Comparison of ENCODE assay signal across 8 cellular contexts in the genomic region with DNA sequence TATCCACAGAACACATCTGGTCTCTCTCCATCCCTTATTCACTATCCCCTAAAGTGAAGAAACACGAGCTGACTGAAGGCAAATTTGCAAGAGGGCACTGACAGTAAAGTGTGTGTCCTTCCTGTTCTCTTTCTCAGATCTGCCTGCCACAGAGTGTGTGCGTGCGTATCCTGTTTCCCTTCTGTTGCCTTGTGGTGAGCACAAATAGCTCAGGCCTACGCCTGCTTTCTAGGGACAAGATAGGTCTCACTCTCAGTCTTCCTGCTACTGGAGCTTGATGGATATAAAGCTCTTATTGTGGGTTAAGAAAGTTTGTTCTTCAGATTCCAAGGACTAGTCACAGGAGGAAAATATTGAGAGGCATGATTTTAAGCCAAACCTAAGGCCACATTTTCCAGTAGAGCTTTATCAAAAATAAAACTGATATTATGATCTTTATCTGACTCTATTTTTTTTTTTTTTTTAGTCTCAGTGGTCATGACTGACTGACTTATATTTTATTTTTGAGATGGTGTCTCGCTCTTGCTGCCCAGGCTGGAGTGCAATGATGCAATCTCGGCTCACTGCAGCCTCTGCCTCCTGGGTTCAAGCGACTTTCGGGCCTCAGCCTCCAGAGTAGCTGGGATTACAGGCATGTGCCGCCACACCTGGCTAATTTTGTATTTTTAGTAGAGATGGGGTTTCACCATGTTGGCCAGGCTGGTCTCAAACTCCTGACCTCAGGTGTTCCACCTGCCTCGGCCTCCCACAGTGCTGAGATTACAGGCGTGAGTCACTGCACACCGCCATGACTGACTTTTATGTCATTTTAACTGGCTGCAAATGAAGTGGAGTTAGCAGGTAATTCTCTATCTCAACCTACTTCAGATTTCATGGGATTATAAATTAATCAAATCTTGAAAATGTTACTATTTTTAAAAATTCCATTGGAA.
DNase-seq lines count a peak whose midpoint lies in the region; ATAC-seq, FAIRE-seq and TF ChIP-seq lines count a peak whose summit lies in the region.

No MANE protein-coding gene starts in this region.

- no peak for FAIRE-seq in H54 (lab: Jason Lieb, UNC)

- peaks cover 0 to 4% (median 0%) of the 10 kb centered on the region in 9 donors for H3K36me3 ChIP-seq in heart left ventricle
- no peaks in the 10 kb centered on the region for H3K36me3 ChIP-seq in right atrium auricular region

- WGBS in heart left ventricle, 4 donors: 79 to 86% (median 81%) methylated on average over 12 of the region's 12 CpGs

- H3K27ac ChIP-seq in heart left ventricle (no peak overlapping the region), right atrium auricular region (no peak overlapping the region)

- peaks cover 0 to 9% (median 0%) of the 10 kb centered on the region in 12 donors for H3K4me1 ChIP-seq in heart left ventricle
- H3K4me1 ChIP-seq in right atrium auricular region: no peaks in the 10 kb centered on the region

- ATAC-seq in heart left ventricle (peak in 3 of 4 donors; percentile 24 to 48 (median 35)), HG02642 (IDR thresholded peaks at IDR 0.05; ENCODE audit: poor library complexity, unreplicated experiment) (peak; percentile 99)
- peak; percentile 99 for ATAC-seq in stimulated activated naive CD8-positive, alpha-beta T cell treated with anti-CD3 and anti-CD28 coated beads, Interleukin-15, amount 100 ng/mL, for 72 hours

- peak in 4 of 5 donors; percentile 23 to 35 (median 34) for DNase-seq in heart left ventricle
- no peak for DNase-seq in right atrium auricular region (ENCODE audit: low spot score)
- DNase-seq in NCI-H510A (lab: John Stamatoyannopoulos, UW): peak; percentile 21
- peak; percentile 55 for DNase-seq in activated T-helper 1 cell treated with anti-CD3 and anti-CD28 coated beads, Interleukin-12 subunit alpha, Interleukin-12 subunit beta, Interleukin-2, Interleukin-4 antibody, amounts not matched to agents 30 ng/mL and 10 ng/mL and 1 ng/mL, durations not matched to agents 14 hours and 24 hours and 36 hours (ENCODE audit: low spot score)
- DNase-seq in immature natural killer cell: peak; percentile 35 to 55 (median 51)
- DNase-seq in stimulated activated naive CD8-positive, alpha-beta T cell treated with anti-CD3 and anti-CD28 coated beads, Interleukin-15, amount 100 ng/mL, for 72 hours: peak; percentile 54 to 74
- DNase-seq in H54 (ENCODE audit: insufficient read length, low spot score): no peak

- intact Hi-C loops in heart left ventricle (cut with DNase I): no loop called here
- intact Hi-C loops in activated T-helper 1 cell treated with anti-CD3 and anti-CD28 coated beads, Interleukin-12 subunit alpha, Interleukin-12 subunit beta, Interleukin-2, Interleukin-4 antibody, amounts not matched to agents 30 ng/mL and 10 ng/mL and 1 ng/mL, durations not matched to agents 14 hours and 24 hours and 36 hours (cut with micrococcal nuclease): loop anchor here (5.0 to 10.0 kb wide), 2 partner anchors 404 to 896 kb away; no protein-coding TSS in a partner anchor

- no peaks in the 10 kb centered on the region for H3K27me3 Mint-ChIP-seq in activated T-helper 1 cell treated with anti-CD3 and anti-CD28 coated beads, Interleukin-12 subunit alpha, Interleukin-12 subunit beta, Interleukin-2, Interleukin-4 antibody, amounts not matched to agents 30 ng/mL and 10 ng/mL and 1 ng/mL, durations not matched to agents 14 hours and 24 hours and 36 hours (ENCODE audit: insufficient read depth)
- H3K27me3 Mint-ChIP-seq in immature natural killer cell (ENCODE audit: low read depth in 3 of 3): no peaks in the 10 kb centered on the region
- H3K27me3 Mint-ChIP-seq in stimulated activated naive CD8-positive, alpha-beta T cell treated with anti-CD3 and anti-CD28 coated beads, Interleukin-15, amount 100 ng/mL, for 72 hours: no peaks in the 10 kb centered on the region

- H3K27ac Mint-ChIP-seq in activated T-helper 1 cell treated with anti-CD3 and anti-CD28 coated beads, Interleukin-12 subunit alpha, Interleukin-12 subunit beta, Interleukin-2, Interleukin-4 antibody, amounts not matched to agents 30 ng/mL and 10 ng/mL and 1 ng/mL, durations not matched to agents 14 hours and 24 hours and 36 hours: peak overlapping the region; percentile 8
- H3K27ac Mint-ChIP-seq in immature natural killer cell: peak overlapping the region; percentile 60 to 80 (median 70)
- peak overlapping the region; percentile 83 to 88 for H3K27ac Mint-ChIP-seq in stimulated activated naive CD8-positive, alpha-beta T cell treated with anti-CD3 and anti-CD28 coated beads, Interleukin-15, amount 100 ng/mL, for 72 hours

- no peaks in the 10 kb centered on the region for H3K9me3 Mint-ChIP-seq in activated T-helper 1 cell treated with anti-CD3 and anti-CD28 coated beads, Interleukin-12 subunit alpha, Interleukin-12 subunit beta, Interleukin-2, Interleukin-4 antibody, amounts not matched to agents 30 ng/mL and 10 ng/mL and 1 ng/mL, durations not matched to agents 14 hours and 24 hours and 36 hours
- no peaks in the 10 kb centered on the region for H3K9me3 Mint-ChIP-seq in immature natural killer cell
- no peaks in the 10 kb centered on the region for H3K9me3 Mint-ChIP-seq in stimulated activated naive CD8-positive, alpha-beta T cell treated with anti-CD3 and anti-CD28 coated beads, Interleukin-15, amount 100 ng/mL, for 72 hours

- peaks cover 44% of the 10 kb centered on the region for H3K4me1 Mint-ChIP-seq in activated T-helper 1 cell treated with anti-CD3 and anti-CD28 coated beads, Interleukin-12 subunit alpha, Interleukin-12 subunit beta, Interleukin-2, Interleukin-4 antibody, amounts not matched to agents 30 ng/mL and 10 ng/mL and 1 ng/mL, durations not matched to agents 14 hours and 24 hours and 36 hours (ENCODE audit: low read depth)
- H3K4me1 Mint-ChIP-seq in immature natural killer cell: peaks cover 19 to 26% of the 10 kb centered on the region in 2 donors
- H3K4me1 Mint-ChIP-seq in stimulated activated naive CD8-positive, alpha-beta T cell treated with anti-CD3 and anti-CD28 coated beads, Interleukin-15, amount 100 ng/mL, for 72 hours: peaks cover 36% of the 10 kb centered on the region

- H3K36me3 Mint-ChIP-seq in activated T-helper 1 cell treated with anti-CD3 and anti-CD28 coated beads, Interleukin-12 subunit alpha, Interleukin-12 subunit beta, Interleukin-2, Interleukin-4 antibody, amounts not matched to agents 30 ng/mL and 10 ng/mL and 1 ng/mL, durations not matched to agents 14 hours and 24 hours and 36 hours (ENCODE audit: low read depth): peaks cover 7% of the 10 kb centered on the region
- H3K36me3 Mint-ChIP-seq in immature natural killer cell: peaks cover 0 to 4% (median 0%) of the 10 kb centered on the region in 3 donors

- TF ChIP-seq CTCF in heart left ventricle (IDR thresholded peaks at IDR 0.05) (no peak), right atrium auricular region (IDR thresholded peaks at IDR 0.05) (no peak)

- peak overlapping the region; percentile 46 for H3K4me3 Mint-ChIP-seq in activated T-helper 1 cell treated with anti-CD3 and anti-CD28 coated beads, Interleukin-12 subunit alpha, Interleukin-12 subunit beta, Interleukin-2, Interleukin-4 antibody, amounts not matched to agents 30 ng/mL and 10 ng/mL and 1 ng/mL, durations not matched to agents 14 hours and 24 hours and 36 hours
- peak overlapping the region; percentile 14 to 59 (median 44) for H3K4me3 Mint-ChIP-seq in immature natural killer cell
- H3K4me3 Mint-ChIP-seq in stimulated activated naive CD8-positive, alpha-beta T cell treated with anti-CD3 and anti-CD28 coated beads, Interleukin-15, amount 100 ng/mL, for 72 hours: peak overlapping the region; percentile 62 to 73

- TF ChIP-seq POLR2A in heart left ventricle (IDR thresholded peaks at IDR 0.05) (no peak), H54 (IDR thresholded peaks at IDR 0.05; ENCODE audit: low read depth, low read length) (no peak)

- H3K27me3 ChIP-seq in heart left ventricle: no peaks in the 10 kb centered on the region
- no peaks in the 10 kb centered on the region for H3K27me3 ChIP-seq in right atrium auricular region

- H3K4me3 ChIP-seq in heart left ventricle (no peak overlapping the region), right atrium auricular region (no peak overlapping the region)

- H3K9me3 ChIP-seq in heart left ventricle (no peaks in the 10 kb centered on the region), right atrium auricular region (no peaks in the 10 kb centered on the region)

Comparison
In these comparisons a context has a peak if more than half of its experiments do, and no peak if none do; other contexts are left out.
1. DNase-seq: peak in heart left ventricle (4 of 5), NCI-H510A (single experiment), activated T-helper 1 cell treated with anti-CD3 and anti-CD28 coated beads, Interleukin-12 subunit alpha, Interleukin-12 subunit beta, Interleukin-2, Interleukin-4 antibody, amounts not matched to agents 30 ng/mL and 10 ng/mL and 1 ng/mL, durations not matched to agents 14 hours and 24 hours and 36 hours (single experiment), immature natural killer cell (3 of 3) and stimulated activated naive CD8-positive, alpha-beta T cell treated with anti-CD3 and anti-CD28 coated beads, Interleukin-15, amount 100 ng/mL, for 72 hours (2 of 2); none in right atrium auricular region (single experiment) and H54 (single experiment).
2. ATAC-seq: peak in every context shown above with its lines; median percentile 99 in HG02642; 99 in stimulated activated naive CD8-positive, alpha-beta T cell treated with anti-CD3 and anti-CD28 coated beads, Interleukin-15, amount 100 ng/mL, for 72 hours; 35 in heart left ventricle.
3. H3K27ac Mint-ChIP-seq: peak in every context shown above with its lines; median percentile 86 in stimulated activated naive CD8-positive, alpha-beta T cell treated with anti-CD3 and anti-CD28 coated beads, Interleukin-15, amount 100 ng/mL, for 72 hours; 70 in immature natural killer cell; 8 in activated T-helper 1 cell treated with anti-CD3 and anti-CD28 coated beads, Interleukin-12 subunit alpha, Interleukin-12 subunit beta, Interleukin-2, Interleukin-4 antibody, amounts not matched to agents 30 ng/mL and 10 ng/mL and 1 ng/mL, durations not matched to agents 14 hours and 24 hours and 36 hours.
4. Peak in every context shown above with its lines, with median percentiles within 50 percentile points of each other: H3K4me3 Mint-ChIP-seq.